ENCODE assay signal across 11 cellular contexts in genomic region chr2:28397043-28397381, GRCh38. TPM values are rescaled to one million over a fixed set of nuclear protein-coding genes. Genes with fewer than 3 reads are reported as not detected.
A peak's percentile ranks its signal among the peaks of the same experiment; 100 is the strongest.
DNase-seq lines count a peak whose midpoint lies in the region; ATAC-seq and TF ChIP-seq lines count a peak whose summit lies in the region.
"Had no signal": no experiment of that assay in that cellular context is flagged by ENCODE, and none has a peak within 500 bp of the region (broad histone marks: within the 10 kb centered on the region; RNA-seq: fewer than 3 reads in every experiment).

No MANE protein-coding gene starts in this region.

- no peaks in the 10 kb centered on the region for H3K9me3 ChIP-seq in upper lobe of left lung
- H3K9me3 ChIP-seq: BE2C had no signal

- no peak for ATAC-seq in activated naive CD8-positive, alpha-beta T cell treated with anti-CD3 and anti-CD28 coated beads, Interleukin-2, amount 50 U/mL, for 24 hours
- no peak for ATAC-seq in upper lobe of left lung (ENCODE audit: low FRiP score in 2 of 2)
- no peak for ATAC-seq in HG02938 (IDR thresholded peaks at IDR 0.05; ENCODE audit: unreplicated experiment)
- ATAC-seq in HG03159 (IDR thresholded peaks at IDR 0.05; ENCODE audit: unreplicated experiment), result no peak

- peak; percentile 23 for TF ChIP-seq CTCF in chondrocyte (IDR thresholded peaks at IDR 0.05)
- no peak for TF ChIP-seq CTCF in mesothelial cell of epicardium (IDR thresholded peaks at IDR 0.05; ENCODE audit: unreplicated experiment)
- TF ChIP-seq CTCF in upper lobe of left lung (IDR thresholded peaks at IDR 0.05), result peak in 2 of 6 experiments; percentile 2 to 4

- H3K27ac Mint-ChIP-seq in activated naive CD8-positive, alpha-beta T cell, result peak overlapping the region; percentile 28
- no peak overlapping the region for H3K27ac Mint-ChIP-seq in activated naive CD8-positive, alpha-beta T cell treated with anti-CD3 and anti-CD28 coated beads, Interleukin-2, amount 50 U/mL, for 24 hours
- no peak overlapping the region for H3K27ac Mint-ChIP-seq in chondrocyte (ENCODE audit: unreplicated experiment)
- H3K27ac Mint-ChIP-seq in mesothelial cell of epicardium, result peak overlapping the region; percentile 94
- H3K27ac Mint-ChIP-seq: neural progenitor cell had no signal

- H3K36me3 Mint-ChIP-seq in activated naive CD8-positive, alpha-beta T cell, result no peaks in the 10 kb centered on the region
- H3K36me3 Mint-ChIP-seq in activated naive CD8-positive, alpha-beta T cell treated with anti-CD3 and anti-CD28 coated beads, Interleukin-2, amount 50 U/mL, for 24 hours (ENCODE audit: low read depth), result peaks cover 45% of the 10 kb centered on the region
- peaks cover 14% of the 10 kb centered on the region for H3K36me3 Mint-ChIP-seq in chondrocyte (ENCODE audit: low read depth)
- H3K36me3 Mint-ChIP-seq in mesothelial cell of epicardium, result no peaks in the 10 kb centered on the region

- peak overlapping the region; percentile 98 to 100 (median 99) for H3K27ac ChIP-seq in upper lobe of left lung
- H3K27ac ChIP-seq: neural progenitor cell had no signal

- peaks cover 45 to 60% (median 50%) of the 10 kb centered on the region in 4 donors for H3K4me1 ChIP-seq in upper lobe of left lung

- H3K4me3 ChIP-seq in upper lobe of left lung, result peak overlapping the region in 3 of 4 donors; percentile 62 to 86 (median 82)
- H3K4me3 ChIP-seq: neural progenitor cell had no signal

- TF ChIP-seq EP300 in upper lobe of left lung (IDR thresholded peaks at IDR 0.05), result no peak

- no peaks in the 10 kb centered on the region for H3K27me3 Mint-ChIP-seq in activated naive CD8-positive, alpha-beta T cell
- peaks cover 2% of the 10 kb centered on the region for H3K27me3 Mint-ChIP-seq in activated naive CD8-positive, alpha-beta T cell treated with anti-CD3 and anti-CD28 coated beads, Interleukin-2, amount 50 U/mL, for 24 hours
- H3K27me3 Mint-ChIP-seq in chondrocyte (ENCODE audit: low read depth) (no peaks in the 10 kb centered on the region), mesothelial cell of epicardium (ENCODE audit: low read depth) (no peaks in the 10 kb centered on the region)

- DNase-seq in activated naive CD8-positive, alpha-beta T cell treated with anti-CD3 and anti-CD28 coated beads, Interleukin-2, amount 50 U/mL, for 24 hours, result no peak
- DNase-seq in chondrocyte (ENCODE audit: low spot score) (no peak), mesothelial cell of epicardium (ENCODE audit: low spot score in 2 of 2, unreplicated experiment in 2 of 2) (no peak), upper lobe of left lung (no peak)
- no peak for DNase-seq in activated CD4-positive, alpha-beta T cell treated with anti-CD3 and anti-CD28 coated beads for 48 hours
- DNase-seq: BE2C, NCI-H1436 had no signal

- no peaks in the 10 kb centered on the region for H3K9me3 Mint-ChIP-seq in activated naive CD8-positive, alpha-beta T cell (ENCODE audit: low read depth)
- H3K9me3 Mint-ChIP-seq in activated naive CD8-positive, alpha-beta T cell treated with anti-CD3 and anti-CD28 coated beads, Interleukin-2, amount 50 U/mL, for 24 hours, result no peaks in the 10 kb centered on the region
- H3K9me3 Mint-ChIP-seq in chondrocyte (ENCODE audit: low read depth) (no peaks in the 10 kb centered on the region), mesothelial cell of epicardium (no peaks in the 10 kb centered on the region)
- H3K9me3 Mint-ChIP-seq: neural progenitor cell had no signal

- WGBS in upper lobe of left lung, 2 donors, result 21 to 35% methylated on average over 2 of the region's 2 CpGs

- TF ChIP-seq POLR2A in upper lobe of left lung (IDR thresholded peaks at IDR 0.05), result no peak

- no peaks in the 10 kb centered on the region for H3K27me3 ChIP-seq in upper lobe of left lung
- H3K27me3 ChIP-seq: BE2C had no signal

- peak overlapping the region; percentile 47 for H3K4me3 Mint-ChIP-seq in activated naive CD8-positive, alpha-beta T cell
- H3K4me3 Mint-ChIP-seq in activated naive CD8-positive, alpha-beta T cell treated with anti-CD3 and anti-CD28 coated beads, Interleukin-2, amount 50 U/mL, for 24 hours, result no peak overlapping the region
- H3K4me3 Mint-ChIP-seq in chondrocyte (ENCODE audit: unreplicated experiment) (no peak overlapping the region), mesothelial cell of epicardium (peak overlapping the region; percentile 46)
- H3K4me3 Mint-ChIP-seq: neural progenitor cell had no signal

- peaks cover 36% of the 10 kb centered on the region for H3K4me1 Mint-ChIP-seq in activated naive CD8-positive, alpha-beta T cell (ENCODE audit: low read depth)
- peaks cover 10% of the 10 kb centered on the region for H3K4me1 Mint-ChIP-seq in activated naive CD8-positive, alpha-beta T cell treated with anti-CD3 and anti-CD28 coated beads, Interleukin-2, amount 50 U/mL, for 24 hours
- H3K4me1 Mint-ChIP-seq in chondrocyte (ENCODE audit: low read depth) (peaks cover 8% of the 10 kb centered on the region), mesothelial cell of epicardium (peaks cover 46% of the 10 kb centered on the region)

- H3K36me3 ChIP-seq in upper lobe of left lung, result peaks cover 0 to 39% (median 14%) of the 10 kb centered on the region in 4 donors
- H3K36me3 ChIP-seq: neural progenitor cell had no signal

RNA-seq across cellular contexts. Expression of gene FOSL2, which starts 4.4 kb away (rescaled TPM):
- 93.0 to 163 TPM (median 156 TPM) in 3 replicates for total RNA-seq in chondrocyte
- total RNA-seq in mesothelial cell of epicardium, result 60.3 to 62.3 TPM (median 60.5 TPM) in 3 replicates
- 100 to 1,000 TPM in 3 of 6 donors, 10 to 100 TPM in 3; 71.0 to 137 (median 91.0) TPM for total RNA-seq in upper lobe of left lung

Comparison
In these comparisons a context has a peak if more than half of its experiments do, and no peak if none do; other contexts are left out.
1. H3K27ac Mint-ChIP-seq: peak in activated naive CD8-positive, alpha-beta T cell (single experiment) and mesothelial cell of epicardium (single experiment); none in activated naive CD8-positive, alpha-beta T cell treated with anti-CD3 and anti-CD28 coated beads, Interleukin-2, amount 50 U/mL, for 24 hours (single experiment) and chondrocyte (single experiment).
2. H3K4me3 Mint-ChIP-seq: peak in activated naive CD8-positive, alpha-beta T cell (single experiment) and mesothelial cell of epicardium (single experiment); none in activated naive CD8-positive, alpha-beta T cell treated with anti-CD3 and anti-CD28 coated beads, Interleukin-2, amount 50 U/mL, for 24 hours (single experiment) and chondrocyte (single experiment).